8 cellular contexts compared by ENCODE assay signal in the genomic region with DNA sequence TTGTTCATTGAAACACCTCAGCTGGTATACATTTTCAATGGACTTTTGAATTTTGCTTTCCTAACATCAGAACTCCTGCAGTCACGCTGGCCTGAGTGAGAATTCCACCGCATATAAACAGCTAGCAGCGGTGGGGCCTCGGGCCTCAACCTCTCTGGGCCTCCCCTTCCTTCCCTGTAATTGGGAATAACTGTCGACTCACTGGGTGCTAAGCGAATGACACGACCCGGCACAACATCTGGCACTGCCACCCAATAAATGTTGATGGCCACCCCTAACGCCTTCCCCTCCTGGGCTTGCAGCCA. TPM values are rescaled to one million over a fixed set of nuclear protein-coding genes. Genes with fewer than 3 reads are reported as not detected.
DNase-seq lines count a peak whose midpoint lies in the region; TF ChIP-seq lines count a peak whose summit lies in the region.

No MANE protein-coding gene starts in this region.

- H3K27ac ChIP-seq in brain microvascular endothelial cell (peak overlapping the region; percentile 90), urinary bladder (ENCODE audit: low read depth) (peak overlapping the region; percentile 90)

- CTCF ChIA-PET in activated naive CD4-positive, alpha-beta T cell treated with anti-CD3 and anti-CD28 coated beads for 36 hours (lab: Charles Lee), result interaction anchor here (1.0 kb wide), 1 partner anchor 11 kb away, joined by 3 read pairs; no protein-coding TSS in a partner anchor

- TF ChIP-seq CTCF in brain microvascular endothelial cell (IDR thresholded peaks at IDR 0.05; ENCODE audit: low read depth, low read length, missing control alignments) (no peak), lower leg skin (IDR thresholded peaks at IDR 0.05) (no peak)

- H3K27me3 Mint-ChIP-seq in activated naive CD4-positive, alpha-beta T cell treated with anti-CD3 and anti-CD28 coated beads for 36 hours (ENCODE audit: low read depth), result no peaks in the 10 kb centered on the region

- H3K4me3 Mint-ChIP-seq in activated naive CD4-positive, alpha-beta T cell treated with anti-CD3 and anti-CD28 coated beads for 36 hours, result peak overlapping the region; percentile 95

- H3K27me3 ChIP-seq in brain microvascular endothelial cell (replicated peaks), result no peaks in the 10 kb centered on the region

- H3K27ac Mint-ChIP-seq in activated naive CD4-positive, alpha-beta T cell treated with anti-CD3 and anti-CD28 coated beads for 36 hours, result peak overlapping the region; percentile 95

- peaks cover 13% of the 10 kb centered on the region for H3K4me1 Mint-ChIP-seq in activated naive CD4-positive, alpha-beta T cell treated with anti-CD3 and anti-CD28 coated beads for 36 hours (ENCODE audit: low read depth)

- in situ Hi-C loops in brain microvascular endothelial cell (cut with HindIII; ENCODE audit: low pct_ligation_motif_present, low sequenced_read_pairs), result no loop called here

- WGBS in lower leg skin, 2 donors, result 6 to 8% methylated on average over 9 of the region's 9 CpGs
- 6% methylated on average over 9 of the region's 9 CpGs for WGBS in urinary bladder

- H3K4me3 ChIP-seq in brain microvascular endothelial cell (ENCODE audit: low read depth, low read length), result peak overlapping the region; percentile 65
- H3K4me3 ChIP-seq in lower leg skin (ENCODE audit: low read depth, poor library complexity, severe bottlenecking), result peak overlapping the region; percentile 86
- peak overlapping the region; percentile 85 for H3K4me3 ChIP-seq in urinary bladder (ENCODE audit: low read depth, low read length)

- intact Hi-C loops in activated naive CD4-positive, alpha-beta T cell treated with anti-CD3 and anti-CD28 coated beads for 36 hours (cut with micrococcal nuclease), result loop anchor here (5.0 to 10.0 kb wide), 3 partner anchors 569 to 804 kb away; a partner anchor contains a TSS
- intact Hi-C loops in lower leg skin (cut with DNase I; ENCODE audit: low total_unique reads), result no loop called here

- H3K36me3 ChIP-seq in brain microvascular endothelial cell (replicated peaks) (peaks cover 18% of the 10 kb centered on the region), urinary bladder (ENCODE audit: insufficient read depth) (peaks cover 4% of the 10 kb centered on the region)

- no peaks in the 10 kb centered on the region for H3K4me1 ChIP-seq in urinary bladder (ENCODE audit: insufficient read depth)

- H3K9me3 Mint-ChIP-seq in activated naive CD4-positive, alpha-beta T cell treated with anti-CD3 and anti-CD28 coated beads for 36 hours, result no peaks in the 10 kb centered on the region

- peak; percentile 31 for DNase-seq in activated naive CD4-positive, alpha-beta T cell treated with anti-CD3 and anti-CD28 coated beads for 36 hours
- no peak for DNase-seq in activated naive CD4-positive, alpha-beta T cell treated with anti-CD3 and anti-CD28 coated beads, Interleukin-2, amount 50 U/mL, for 16 hours
- no peak for DNase-seq in brain microvascular endothelial cell
- no peak for DNase-seq in lower leg skin (ENCODE audit: low spot score in 2 of 2)
- DNase-seq in NCI-H2029 (lab: John Stamatoyannopoulos, UW), result no peak
- DNase-seq in activated CD4-positive, CD25-positive, alpha-beta regulatory T cell (lab: John Stamatoyannopoulos, UW), result no peak
- DNase-seq in DMS153 treated with DMSO at 0.1 percent for 48 hours (lab: John Stamatoyannopoulos, UW; ENCODE audit: unreplicated experiment), result no peak

- peaks cover 19% of the 10 kb centered on the region for H3K36me3 Mint-ChIP-seq in activated naive CD4-positive, alpha-beta T cell treated with anti-CD3 and anti-CD28 coated beads for 36 hours (ENCODE audit: low read depth)

- TF ChIP-seq POLR2A in lower leg skin (IDR thresholded peaks at IDR 0.05), result no peak

RNA-seq across cellular contexts. Expression of a gene that starts 0.7 kb away (rescaled TPM):
- 10 to 100 TPM; 38.7 TPM for total RNA-seq in activated naive CD4-positive, alpha-beta T cell treated with anti-CD3 and anti-CD28 coated beads for 36 hours
- 10 to 100 TPM; 22.7 to 47.6 (median 37.1) TPM for total RNA-seq in lower leg skin
- total RNA-seq in urinary bladder, result 23.6 TPM
- polyA plus RNA-seq in urinary bladder, result 43.2 TPM

RNA-seq across cellular contexts. Expression of a gene that starts 19.5 kb away (rescaled TPM):
- 1 to 10 TPM; 3.8 to 4.4 TPM for total RNA-seq in activated naive CD4-positive, alpha-beta T cell treated with anti-CD3 and anti-CD28 coated beads for 36 hours
- total RNA-seq in lower leg skin, result 10 to 100 TPM; 20.4 to 53.1 (median 31.3) TPM
- total RNA-seq in urinary bladder, result 66.1 TPM
- 31.0 TPM for polyA plus RNA-seq in urinary bladder
